18 cellular contexts compared by ENCODE assay signal in the genomic region with DNA sequence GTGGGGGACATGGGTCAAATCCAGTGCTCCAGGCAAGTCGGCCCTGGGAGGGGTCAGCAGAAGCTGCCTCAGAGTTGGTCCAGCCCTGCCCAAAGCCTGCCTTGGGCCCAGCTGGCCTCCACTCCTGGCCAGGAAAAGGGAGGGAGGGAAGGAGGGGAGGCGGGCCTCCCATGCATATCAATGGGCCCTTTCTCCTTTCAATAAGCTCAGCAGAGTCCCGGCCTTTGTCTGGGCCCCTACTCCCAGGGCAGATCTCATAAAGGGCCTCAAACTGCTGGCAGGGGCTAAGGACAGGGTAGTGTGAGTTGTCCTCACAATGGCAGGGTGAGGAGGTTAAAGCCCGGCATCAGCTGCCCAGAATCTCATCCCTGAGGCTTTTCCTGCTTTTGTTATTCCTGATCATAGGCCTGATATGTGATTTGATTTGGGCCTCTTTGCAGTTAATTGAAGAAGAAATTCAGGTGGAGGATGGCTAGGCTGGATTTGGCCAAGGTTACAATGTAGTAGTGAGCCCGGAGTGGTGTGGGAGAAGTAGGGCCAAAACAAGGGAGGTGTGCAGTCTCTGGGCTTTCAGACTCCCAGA.
A peak's percentile ranks its signal among the peaks of the same experiment; 100 is the strongest.
DNase-seq lines count a peak whose midpoint lies in the region; ATAC-seq and TF ChIP-seq lines count a peak whose summit lies in the region.
"Had no signal": no experiment of that assay in that cellular context is flagged by ENCODE, and none has a peak within 500 bp of the region (broad histone marks: within the 10 kb centered on the region; RNA-seq: fewer than 3 reads in every experiment).

No MANE protein-coding gene starts in this region.

- no peak overlapping the region for H3K4me3 ChIP-seq in GM23338

- H3K4me1 Mint-ChIP-seq in GM23338 = peaks cover 17% of the 10 kb centered on the region; the same call in 2 of the 3 replicates
- H3K4me1 Mint-ChIP-seq: activated naive CD4-positive, alpha-beta T cell treated with anti-CD3 and anti-CD28 coated beads, Interleukin-2, amount 10 ng/mL, durations not matched to agents 7 days and 5 days had no signal

- peak overlapping the region; percentile 51; the same call in 1 of the 2 replicates for H3K4me2 ChIP-seq in GM23338

- H4K20me1 ChIP-seq in GM23338 (replicated peaks; ENCODE audit: insufficient read depth) = no peaks in the 10 kb centered on the region

- no peak overlapping the region for H3K4me3 Mint-ChIP-seq in GM23338
- H3K4me3 Mint-ChIP-seq: activated CD8-positive, alpha-beta T cell treated with anti-CD3 and anti-CD28 coated beads for 36 hours; activated naive CD4-positive, alpha-beta T cell treated with anti-CD3 and anti-CD28 coated beads, Interleukin-2, amount 10 ng/mL, durations not matched to agents 7 days and 5 days had no signal

- intact Hi-C loops in posterior cingulate gyrus (cut with DNase I) = loop anchor here (5.0 kb wide), 1 partner anchor 37 kb away; no protein-coding TSS in a partner anchor

- no peaks in the 10 kb centered on the region for H3K9me2 ChIP-seq in GM23338 (ENCODE audit: insufficient read depth)

- H3K27ac ChIP-seq in GM23338 (ENCODE audit: low read depth) (no peak overlapping the region), caudate nucleus (ENCODE audit: low read depth, low read length) (peak overlapping the region; percentile 41)

- DNase-seq in GM23338 (ENCODE audit: low spot score) = peak; percentile 59
- peak in 59 of 61 donors; percentile 2 to 84 (median 53) for DNase-seq in caudate nucleus (lab: John Stamatoyannopoulos, UW)
- DNase-seq in iPS DF 19.7 (ENCODE audit: low read depth, low spot score) = peak; percentile 40
- peak; percentile 31 to 96 (median 62) for DNase-seq in posterior cingulate gyrus
- DNase-seq in activated CD4-positive, alpha-beta T cell treated with anti-CD3 and anti-CD28 coated beads for 1 hour = no peak
- no peak for DNase-seq in NCI-H82 (lab: John Stamatoyannopoulos, UW)
- no peak for DNase-seq in effector CD8-positive, alpha-beta T cell (lab: John Stamatoyannopoulos, UW)
- DNase-seq: ACHN; activated CD8-positive, alpha-beta T cell treated with anti-CD3 and anti-CD28 coated beads for 36 hours; activated naive CD4-positive, alpha-beta T cell treated with anti-CD3 and anti-CD28 coated beads, Interleukin-2, amount 10 ng/mL, durations not matched to agents 7 days and 5 days; activated T-cell treated with anti-CD3 and anti-CD28 coated beads, Interleukin-2, amount 50 U/mL, for 1 hour; DMS153; NCI-H1436; NCI-H2171 treated with DMSO at 0.1 percent for 48 hours; NCI-H748 treated with DMSO at 0.1 percent for 48 hours; SIG-M5; T-helper 2 cell had no signal

- H3F3A ChIP-seq in GM23338 (replicated peaks; ENCODE audit: low read depth) = no peaks in the 10 kb centered on the region

- no peaks in the 10 kb centered on the region for H3K27me3 ChIP-seq in GM23338 (ENCODE audit: insufficient read depth)

- peaks cover 11% of the 10 kb centered on the region for H3K9me3 Mint-ChIP-seq in GM23338

- no peaks in the 10 kb centered on the region for H3K79me2 ChIP-seq in GM23338 (replicated peaks; ENCODE audit: insufficient read depth)

- H3K27me3 Mint-ChIP-seq in GM23338 (ENCODE audit: insufficient read depth, low read depth, poor library complexity) = peaks cover 5% of the 10 kb centered on the region
- H3K27me3 Mint-ChIP-seq: activated CD8-positive, alpha-beta T cell treated with anti-CD3 and anti-CD28 coated beads for 36 hours had no signal

- TF ChIP-seq CTCF in GM23338 (conservative IDR thresholded peaks at IDR 0.05; ENCODE audit: low read depth in 2 of 2) = no peak

- no peak overlapping the region for H3K27ac Mint-ChIP-seq in GM23338
- H3K27ac Mint-ChIP-seq: activated CD8-positive, alpha-beta T cell treated with anti-CD3 and anti-CD28 coated beads for 36 hours; activated naive CD4-positive, alpha-beta T cell treated with anti-CD3 and anti-CD28 coated beads, Interleukin-2, amount 10 ng/mL, durations not matched to agents 7 days and 5 days had no signal

- no peak overlapping the region for H2AFZ ChIP-seq in GM23338

- no peaks in the 10 kb centered on the region for H3K36me3 ChIP-seq in GM23338 (ENCODE audit: insufficient read depth)

- H3K4me1 ChIP-seq in GM23338 (ENCODE audit: insufficient read depth) = no peaks in the 10 kb centered on the region; the same call in 1 of the 2 replicates

- ATAC-seq in GM23338 = peak; percentile 99
- no peak for ATAC-seq in GM19328 (IDR thresholded peaks at IDR 0.05; ENCODE audit: unreplicated experiment)
- ATAC-seq: activated CD8-positive, alpha-beta T cell treated with anti-CD3 and anti-CD28 coated beads for 36 hours had no signal

- H3K36me3 Mint-ChIP-seq in GM23338 (ENCODE audit: low read depth) = peaks cover 11% of the 10 kb centered on the region; the same call in 1 of the 3 replicates
- H3K36me3 Mint-ChIP-seq: activated naive CD4-positive, alpha-beta T cell treated with anti-CD3 and anti-CD28 coated beads, Interleukin-2, amount 10 ng/mL, durations not matched to agents 7 days and 5 days had no signal

TF ChIP-seq in GM23338, 12 proteins besides CTCF, POLR2A, EP300 and RAD21:
- no peak for TF ChIP-seq STAT1 (IDR thresholded peaks at IDR 0.05; ENCODE audit: unreplicated experiment)
- TF ChIP-seq, protein P1, sequence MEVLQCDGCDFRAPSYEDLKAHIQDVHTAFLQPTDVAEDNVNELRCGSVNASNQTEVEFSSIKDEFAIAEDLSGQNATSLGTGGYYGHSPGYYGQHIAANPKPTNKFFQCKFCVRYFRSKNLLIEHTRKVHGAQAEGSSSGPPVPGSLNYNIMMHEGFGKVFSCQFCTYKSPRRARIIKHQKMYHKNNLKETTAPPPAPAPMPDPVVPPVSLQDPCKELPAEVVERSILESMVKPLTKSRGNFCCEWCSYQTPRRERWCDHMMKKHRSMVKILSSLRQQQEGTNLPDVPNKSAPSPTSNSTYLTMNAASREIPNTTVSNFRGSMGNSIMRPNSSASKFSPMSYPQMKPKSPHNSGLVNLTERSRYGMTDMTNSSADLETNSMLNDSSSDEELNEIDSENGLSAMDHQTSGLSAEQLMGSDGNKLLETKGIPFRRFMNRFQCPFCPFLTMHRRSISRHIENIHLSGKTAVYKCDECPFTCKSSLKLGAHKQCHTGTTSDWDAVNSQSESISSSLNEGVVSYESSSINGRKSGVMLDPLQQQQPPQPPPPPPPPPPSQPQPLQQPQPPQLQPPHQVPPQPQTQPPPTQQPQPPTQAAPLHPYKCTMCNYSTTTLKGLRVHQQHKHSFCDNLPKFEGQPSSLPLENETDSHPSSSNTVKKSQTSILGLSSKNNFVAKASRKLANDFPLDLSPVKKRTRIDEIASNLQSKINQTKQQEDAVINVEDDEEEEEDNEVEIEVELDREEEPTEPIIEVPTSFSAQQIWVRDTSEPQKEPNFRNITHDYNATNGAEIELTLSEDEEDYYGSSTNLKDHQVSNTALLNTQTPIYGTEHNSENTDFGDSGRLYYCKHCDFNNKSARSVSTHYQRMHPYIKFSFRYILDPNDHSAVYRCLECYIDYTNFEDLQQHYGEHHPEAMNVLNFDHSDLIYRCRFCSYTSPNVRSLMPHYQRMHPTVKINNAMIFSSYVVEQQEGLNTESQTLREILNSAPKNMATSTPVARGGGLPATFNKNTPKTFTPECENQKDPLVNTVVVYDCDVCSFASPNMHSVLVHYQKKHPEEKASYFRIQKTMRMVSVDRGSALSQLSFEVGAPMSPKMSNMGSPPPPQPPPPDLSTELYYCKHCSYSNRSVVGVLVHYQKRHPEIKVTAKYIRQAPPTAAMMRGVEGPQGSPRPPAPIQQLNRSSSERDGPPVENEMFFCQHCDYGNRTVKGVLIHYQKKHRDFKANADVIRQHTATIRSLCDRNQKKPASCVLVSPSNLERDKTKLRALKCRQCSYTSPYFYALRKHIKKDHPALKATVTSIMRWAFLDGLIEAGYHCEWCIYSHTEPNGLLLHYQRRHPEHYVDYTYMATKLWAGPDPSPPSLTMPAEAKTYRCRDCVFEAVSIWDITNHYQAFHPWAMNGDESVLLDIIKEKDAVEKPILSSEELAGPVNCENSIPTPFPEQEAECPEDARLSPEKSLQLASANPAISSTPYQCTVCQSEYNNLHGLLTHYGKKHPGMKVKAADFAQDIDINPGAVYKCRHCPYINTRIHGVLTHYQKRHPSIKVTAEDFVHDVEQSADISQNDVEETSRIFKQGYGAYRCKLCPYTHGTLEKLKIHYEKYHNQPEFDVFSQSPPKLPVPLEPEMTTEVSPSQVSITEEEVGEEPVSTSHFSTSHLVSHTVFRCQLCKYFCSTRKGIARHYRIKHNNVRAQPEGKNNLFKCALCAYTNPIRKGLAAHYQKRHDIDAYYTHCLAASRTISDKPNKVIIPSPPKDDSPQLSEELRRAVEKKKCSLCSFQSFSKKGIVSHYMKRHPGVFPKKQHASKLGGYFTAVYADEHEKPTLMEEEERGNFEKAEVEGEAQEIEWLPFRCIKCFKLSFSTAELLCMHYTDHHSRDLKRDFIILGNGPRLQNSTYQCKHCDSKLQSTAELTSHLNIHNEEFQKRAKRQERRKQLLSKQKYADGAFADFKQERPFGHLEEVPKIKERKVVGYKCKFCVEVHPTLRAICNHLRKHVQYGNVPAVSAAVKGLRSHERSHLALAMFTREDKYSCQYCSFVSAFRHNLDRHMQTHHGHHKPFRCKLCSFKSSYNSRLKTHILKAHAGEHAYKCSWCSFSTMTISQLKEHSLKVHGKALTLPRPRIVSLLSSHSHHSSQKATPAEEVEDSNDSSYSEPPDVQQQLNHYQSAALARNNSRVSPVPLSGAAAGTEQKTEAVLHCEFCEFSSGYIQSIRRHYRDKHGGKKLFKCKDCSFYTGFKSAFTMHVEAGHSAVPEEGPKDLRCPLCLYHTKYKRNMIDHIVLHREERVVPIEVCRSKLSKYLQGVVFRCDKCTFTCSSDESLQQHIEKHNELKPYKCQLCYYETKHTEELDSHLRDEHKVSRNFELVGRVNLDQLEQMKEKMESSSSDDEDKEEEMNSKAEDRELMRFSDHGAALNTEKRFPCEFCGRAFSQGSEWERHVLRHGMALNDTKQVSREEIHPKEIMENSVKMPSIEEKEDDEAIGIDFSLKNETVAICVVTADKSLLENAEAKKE (CRISPR knock-in tag; IDR thresholded peaks at IDR 0.05) = peak; percentile 41; the same call in 1 of the 2 replicates

Comparison
In these comparisons a context has a peak if more than half of its experiments do, and no peak if none do; other contexts are left out.
1. DNase-seq: peak in GM23338 (single experiment), caudate nucleus (59 of 61), iPS DF 19.7 (single experiment) and posterior cingulate gyrus (10 of 10); none in activated CD4-positive, alpha-beta T cell treated with anti-CD3 and anti-CD28 coated beads for 1 hour (single experiment), NCI-H82 (single experiment) and effector CD8-positive, alpha-beta T cell (single experiment).